2 cellular contexts compared by ENCODE assay signal in genomic region chr12:65098364-65098763, GRCh38.
TF ChIP-seq lines count a peak whose summit lies in the region.

No MANE protein-coding gene starts in this region.

TF ChIP-seq in GM23338, 12 proteins besides CTCF, POLR2A, EP300 and RAD21:
- TF ChIP-seq REST (IDR thresholded peaks at IDR 0.05; ENCODE audit: unreplicated experiment), result no peak
- no peak for TF ChIP-seq ZNF331 (CRISPR knock-in tag; IDR thresholded peaks at IDR 0.05; ENCODE audit: low read depth)
- TF ChIP-seq CREB1 (CRISPR knock-in tag; IDR thresholded peaks at IDR 0.05; ENCODE audit: low read depth), result no peak
- TF ChIP-seq STAT1 (IDR thresholded peaks at IDR 0.05; ENCODE audit: unreplicated experiment), result no peak
- TF ChIP-seq, protein P1, sequence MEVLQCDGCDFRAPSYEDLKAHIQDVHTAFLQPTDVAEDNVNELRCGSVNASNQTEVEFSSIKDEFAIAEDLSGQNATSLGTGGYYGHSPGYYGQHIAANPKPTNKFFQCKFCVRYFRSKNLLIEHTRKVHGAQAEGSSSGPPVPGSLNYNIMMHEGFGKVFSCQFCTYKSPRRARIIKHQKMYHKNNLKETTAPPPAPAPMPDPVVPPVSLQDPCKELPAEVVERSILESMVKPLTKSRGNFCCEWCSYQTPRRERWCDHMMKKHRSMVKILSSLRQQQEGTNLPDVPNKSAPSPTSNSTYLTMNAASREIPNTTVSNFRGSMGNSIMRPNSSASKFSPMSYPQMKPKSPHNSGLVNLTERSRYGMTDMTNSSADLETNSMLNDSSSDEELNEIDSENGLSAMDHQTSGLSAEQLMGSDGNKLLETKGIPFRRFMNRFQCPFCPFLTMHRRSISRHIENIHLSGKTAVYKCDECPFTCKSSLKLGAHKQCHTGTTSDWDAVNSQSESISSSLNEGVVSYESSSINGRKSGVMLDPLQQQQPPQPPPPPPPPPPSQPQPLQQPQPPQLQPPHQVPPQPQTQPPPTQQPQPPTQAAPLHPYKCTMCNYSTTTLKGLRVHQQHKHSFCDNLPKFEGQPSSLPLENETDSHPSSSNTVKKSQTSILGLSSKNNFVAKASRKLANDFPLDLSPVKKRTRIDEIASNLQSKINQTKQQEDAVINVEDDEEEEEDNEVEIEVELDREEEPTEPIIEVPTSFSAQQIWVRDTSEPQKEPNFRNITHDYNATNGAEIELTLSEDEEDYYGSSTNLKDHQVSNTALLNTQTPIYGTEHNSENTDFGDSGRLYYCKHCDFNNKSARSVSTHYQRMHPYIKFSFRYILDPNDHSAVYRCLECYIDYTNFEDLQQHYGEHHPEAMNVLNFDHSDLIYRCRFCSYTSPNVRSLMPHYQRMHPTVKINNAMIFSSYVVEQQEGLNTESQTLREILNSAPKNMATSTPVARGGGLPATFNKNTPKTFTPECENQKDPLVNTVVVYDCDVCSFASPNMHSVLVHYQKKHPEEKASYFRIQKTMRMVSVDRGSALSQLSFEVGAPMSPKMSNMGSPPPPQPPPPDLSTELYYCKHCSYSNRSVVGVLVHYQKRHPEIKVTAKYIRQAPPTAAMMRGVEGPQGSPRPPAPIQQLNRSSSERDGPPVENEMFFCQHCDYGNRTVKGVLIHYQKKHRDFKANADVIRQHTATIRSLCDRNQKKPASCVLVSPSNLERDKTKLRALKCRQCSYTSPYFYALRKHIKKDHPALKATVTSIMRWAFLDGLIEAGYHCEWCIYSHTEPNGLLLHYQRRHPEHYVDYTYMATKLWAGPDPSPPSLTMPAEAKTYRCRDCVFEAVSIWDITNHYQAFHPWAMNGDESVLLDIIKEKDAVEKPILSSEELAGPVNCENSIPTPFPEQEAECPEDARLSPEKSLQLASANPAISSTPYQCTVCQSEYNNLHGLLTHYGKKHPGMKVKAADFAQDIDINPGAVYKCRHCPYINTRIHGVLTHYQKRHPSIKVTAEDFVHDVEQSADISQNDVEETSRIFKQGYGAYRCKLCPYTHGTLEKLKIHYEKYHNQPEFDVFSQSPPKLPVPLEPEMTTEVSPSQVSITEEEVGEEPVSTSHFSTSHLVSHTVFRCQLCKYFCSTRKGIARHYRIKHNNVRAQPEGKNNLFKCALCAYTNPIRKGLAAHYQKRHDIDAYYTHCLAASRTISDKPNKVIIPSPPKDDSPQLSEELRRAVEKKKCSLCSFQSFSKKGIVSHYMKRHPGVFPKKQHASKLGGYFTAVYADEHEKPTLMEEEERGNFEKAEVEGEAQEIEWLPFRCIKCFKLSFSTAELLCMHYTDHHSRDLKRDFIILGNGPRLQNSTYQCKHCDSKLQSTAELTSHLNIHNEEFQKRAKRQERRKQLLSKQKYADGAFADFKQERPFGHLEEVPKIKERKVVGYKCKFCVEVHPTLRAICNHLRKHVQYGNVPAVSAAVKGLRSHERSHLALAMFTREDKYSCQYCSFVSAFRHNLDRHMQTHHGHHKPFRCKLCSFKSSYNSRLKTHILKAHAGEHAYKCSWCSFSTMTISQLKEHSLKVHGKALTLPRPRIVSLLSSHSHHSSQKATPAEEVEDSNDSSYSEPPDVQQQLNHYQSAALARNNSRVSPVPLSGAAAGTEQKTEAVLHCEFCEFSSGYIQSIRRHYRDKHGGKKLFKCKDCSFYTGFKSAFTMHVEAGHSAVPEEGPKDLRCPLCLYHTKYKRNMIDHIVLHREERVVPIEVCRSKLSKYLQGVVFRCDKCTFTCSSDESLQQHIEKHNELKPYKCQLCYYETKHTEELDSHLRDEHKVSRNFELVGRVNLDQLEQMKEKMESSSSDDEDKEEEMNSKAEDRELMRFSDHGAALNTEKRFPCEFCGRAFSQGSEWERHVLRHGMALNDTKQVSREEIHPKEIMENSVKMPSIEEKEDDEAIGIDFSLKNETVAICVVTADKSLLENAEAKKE (CRISPR knock-in tag; IDR thresholded peaks at IDR 0.05), result no peak
- no peak for TF ChIP-seq ZNF114 (CRISPR knock-in tag; IDR thresholded peaks at IDR 0.05)
- TF ChIP-seq EZH2phosphoT487 (IDR thresholded peaks at IDR 0.05; ENCODE audit: unreplicated experiment), result no peak
- TF ChIP-seq EZH2 (IDR thresholded peaks at IDR 0.05; ENCODE audit: low read depth, unreplicated experiment), result no peak
- no peak for TF ChIP-seq NANOG (IDR thresholded peaks at IDR 0.05; ENCODE audit: borderline replicate concordance)
- no peak for TF ChIP-seq ETS1 (IDR thresholded peaks at IDR 0.05)
- no peak for TF ChIP-seq POLR2AphosphoS5 (IDR thresholded peaks at IDR 0.05; ENCODE audit: low read depth)
- TF ChIP-seq JUNB (IDR thresholded peaks at IDR 0.05; ENCODE audit: unreplicated experiment), result no peak

TF ChIP-seq in GM12878, 131 proteins besides CTCF, POLR2A, EP300 and RAD21 (continued from another document):
- no peak for TF ChIP-seq E4F1 (IDR thresholded peaks at IDR 0.05; ENCODE audit: borderline replicate concordance, partially characterized antibody)
- no peak for TF ChIP-seq CEBPB (IDR thresholded peaks at IDR 0.05; ENCODE audit: borderline replicate concordance in 1 of 2, low read depth in 2 of 2, low read length in 2 of 2)
- no peak for TF ChIP-seq IKZF2 (IDR thresholded peaks at IDR 0.05)
- TF ChIP-seq ZBTB4 (CRISPR knock-in tag; IDR thresholded peaks at IDR 0.05), result no peak
- no peak for TF ChIP-seq CBFB (IDR thresholded peaks at IDR 0.05; ENCODE audit: low read depth)
- no peak for TF ChIP-seq PKNOX1 (IDR thresholded peaks at IDR 0.05)
- no peak for TF ChIP-seq SMARCA5 (IDR thresholded peaks at IDR 0.05)
- TF ChIP-seq, protein P2, sequence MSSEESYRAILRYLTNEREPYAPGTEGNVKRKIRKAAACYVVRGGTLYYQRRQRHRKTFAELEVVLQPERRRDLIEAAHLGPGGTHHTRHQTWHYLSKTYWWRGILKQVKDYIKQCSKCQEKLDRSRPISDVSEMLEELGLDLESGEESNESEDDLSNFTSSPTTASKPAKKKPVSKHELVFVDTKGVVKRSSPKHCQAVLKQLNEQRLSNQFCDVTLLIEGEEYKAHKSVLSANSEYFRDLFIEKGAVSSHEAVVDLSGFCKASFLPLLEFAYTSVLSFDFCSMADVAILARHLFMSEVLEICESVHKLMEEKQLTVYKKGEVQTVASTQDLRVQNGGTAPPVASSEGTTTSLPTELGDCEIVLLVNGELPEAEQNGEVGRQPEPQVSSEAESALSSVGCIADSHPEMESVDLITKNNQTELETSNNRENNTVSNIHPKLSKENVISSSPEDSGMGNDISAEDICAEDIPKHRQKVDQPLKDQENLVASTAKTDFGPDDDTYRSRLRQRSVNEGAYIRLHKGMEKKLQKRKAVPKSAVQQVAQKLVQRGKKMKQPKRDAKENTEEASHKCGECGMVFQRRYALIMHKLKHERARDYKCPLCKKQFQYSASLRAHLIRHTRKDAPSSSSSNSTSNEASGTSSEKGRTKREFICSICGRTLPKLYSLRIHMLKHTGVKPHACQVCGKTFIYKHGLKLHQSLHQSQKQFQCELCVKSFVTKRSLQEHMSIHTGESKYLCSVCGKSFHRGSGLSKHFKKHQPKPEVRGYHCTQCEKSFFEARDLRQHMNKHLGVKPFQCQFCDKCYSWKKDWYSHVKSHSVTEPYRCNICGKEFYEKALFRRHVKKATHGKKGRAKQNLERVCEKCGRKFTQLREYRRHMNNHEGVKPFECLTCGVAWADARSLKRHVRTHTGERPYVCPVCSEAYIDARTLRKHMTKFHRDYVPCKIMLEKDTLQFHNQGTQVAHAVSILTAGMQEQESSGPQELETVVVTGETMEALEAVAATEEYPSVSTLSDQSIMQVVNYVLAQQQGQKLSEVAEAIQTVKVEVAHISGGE (CRISPR knock-in tag; IDR thresholded peaks at IDR 0.05), result no peak
- no peak for TF ChIP-seq NR2F1 (conservative IDR thresholded peaks at IDR 0.05)
- TF ChIP-seq RELA (IDR thresholded peaks at IDR 0.05; ENCODE audit: borderline replicate concordance, partially characterized antibody), result no peak
- no peak for TF ChIP-seq NBN (IDR thresholded peaks at IDR 0.05)
- no peak for TF ChIP-seq YY1 (IDR thresholded peaks at IDR 0.05; ENCODE audit: low read depth, low read length)
- no peak for TF ChIP-seq RELB (IDR thresholded peaks at IDR 0.05; ENCODE audit: low read depth)
- no peak for TF ChIP-seq SUPT20H (IDR thresholded peaks at IDR 0.05; ENCODE audit: borderline replicate concordance, control insufficient read depth, low read depth, low read length)
